25 cellular contexts compared by ENCODE assay signal in the genomic region with DNA sequence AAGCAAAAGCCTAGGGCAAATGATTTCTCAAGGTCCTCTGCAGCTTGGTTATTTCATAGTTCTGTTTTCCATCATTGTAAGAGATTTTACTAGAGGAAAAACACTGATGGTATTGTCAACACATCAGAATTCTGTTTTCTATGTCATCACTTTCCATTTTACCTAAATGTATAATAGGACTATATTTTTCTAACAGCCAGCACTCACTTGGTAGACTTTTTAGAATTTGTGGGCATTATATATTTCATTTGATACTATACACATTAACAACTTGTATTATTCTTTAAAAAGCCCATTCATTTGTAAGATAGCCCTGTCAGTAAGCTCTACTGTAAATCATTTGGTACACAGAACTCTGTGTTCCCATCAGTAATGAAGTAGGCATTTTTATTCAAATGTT.
DNase-seq lines count a peak whose midpoint lies in the region; ATAC-seq, FAIRE-seq and TF ChIP-seq lines count a peak whose summit lies in the region.
"Had no signal": no experiment of that assay in that cellular context is flagged by ENCODE, and none has a peak within 500 bp of the region (broad histone marks: within the 10 kb centered on the region; RNA-seq: fewer than 3 reads in every experiment).

No MANE protein-coding gene starts in this region.

- no peaks in the 10 kb centered on the region for H3K27me3 ChIP-seq in H9 (ENCODE audit: insufficient read depth, low read length)
- H3K27me3 ChIP-seq: BE2C had no signal

- no peak overlapping the region for H2AFZ ChIP-seq in H9 (ENCODE audit: low read length)

- no peaks in the 10 kb centered on the region for H3K79me1 ChIP-seq in H9 (ENCODE audit: insufficient read depth, low read depth, low read length, poor library complexity, severe bottlenecking)

- DNase-seq in A549 (ENCODE audit: low read depth in 1 of 2, low spot score in 1 of 2) (no peak), H9 (no peak), WTC11 (ENCODE audit: low spot score) (no peak), renal cortical epithelial cell (ENCODE audit: low read depth) (peak; percentile 6), cardiac septum (ENCODE audit: low spot score) (no peak)
- no peak for DNase-seq in activated naive CD4-positive, alpha-beta T cell (lab: John Stamatoyannopoulos, UW)
- DNase-seq: ACHN; BE2C; C1 segment of cervical spinal cord; CD4-positive, alpha-beta memory T cell; CD4-positive, CD25-positive, alpha-beta regulatory T cell; CD8-positive, alpha-beta memory T cell; COR-L47; DMS 273 treated with DMSO at 0.1 percent for 48 hours; DMS153; DMS53; DMS79; GF-D8 had no signal

- H4K91ac ChIP-seq in H9 (ENCODE audit: insufficient read length, low read depth, low read length): no peak overlapping the region

- H3K4me2 ChIP-seq in A549 (no peak overlapping the region), H9 (ENCODE audit: insufficient read depth, insufficient read length, low read length) (no peak overlapping the region)
- H3K4me2 ChIP-seq: BLaER1 had no signal

- peak; percentile 51 for FAIRE-seq in A549 (lab: Jason Lieb, UNC)
- FAIRE-seq: G401.6, GM12891, GM19239 had no signal

- no peak overlapping the region for H4K5ac ChIP-seq in H9 (ENCODE audit: insufficient read length, low read depth, low read length)

- H3T11ph ChIP-seq in H9 (ENCODE audit: low read length): no peak overlapping the region

- no peak overlapping the region for H2BK20ac ChIP-seq in H9 (ENCODE audit: low read depth, low read length, poor library complexity, severe bottlenecking)

- no peak overlapping the region for H3K18ac ChIP-seq in H9 (ENCODE audit: insufficient read length, low read depth, low read length)

- TF ChIP-seq EP300 in A549 (IDR thresholded peaks at IDR 0.05): no peak

- no peak overlapping the region for H4K8ac ChIP-seq in H9 (replicated peaks; ENCODE audit: insufficient read length, low read depth, low read length)

- H3K56ac ChIP-seq in H9 (ENCODE audit: insufficient read length, low read depth, low read length): no peak overlapping the region

- H3K23ac ChIP-seq in H9 (ENCODE audit: insufficient read length, low read depth, low read length): no peak overlapping the region

- H3K9me3 Mint-ChIP-seq in H9 (peaks cover 0 to 6% of the 10 kb centered on the region in 2 experiments; a peak in 2 of 5 replicates), WTC11 (no peaks in the 10 kb centered on the region)
- H3K9me3 Mint-ChIP-seq: CD8-positive, alpha-beta memory T cell had no signal

- H3K23me2 ChIP-seq in H9 (ENCODE audit: insufficient read length, low read depth, low read length, poor library complexity, severe bottlenecking): no peaks in the 10 kb centered on the region

- H3K79me2 ChIP-seq in H9 (ENCODE audit: insufficient read depth, low read length): no peaks in the 10 kb centered on the region

- CTCF ChIA-PET in A549 (lab: Yijun Ruan, JAX) (no interaction called here), WTC11 (lab: Charles Lee) (interaction anchor here (1.0 kb wide), 1 partner anchor 30 kb away, joined by 3 read pairs; no protein-coding TSS in a partner anchor)

- no peak overlapping the region for H2BK12ac ChIP-seq in H9 (ENCODE audit: insufficient read length, low read depth, low read length)

- no peak overlapping the region for H3K27ac ChIP-seq in A549
- no peak overlapping the region for H3K27ac ChIP-seq in H9 (ENCODE audit: insufficient read length, low read depth, low read length)
- H3K27ac ChIP-seq: 22Rv1, BLaER1 had no signal

- POLR2A ChIA-PET in A549 (lab: Yijun Ruan, JAX) (no interaction called here), WTC11 (lab: Charles Lee) (no interaction called here)

- TF ChIP-seq POLR2A in A549 (IDR thresholded peaks at IDR 0.05; ENCODE audit: low read length): no peak

- TF ChIP-seq CTCF in A549 (IDR thresholded peaks at IDR 0.05): no peak
- TF ChIP-seq CTCF in H9 (conservative IDR thresholded peaks at IDR 0.05): no peak
- TF ChIP-seq CTCF in WTC11 (IDR thresholded peaks at IDR 0.05): no peak

- intact Hi-C loops in cardiac septum (cut with DNase I): no loop called here

- H3K9me3 ChIP-seq in A549 (no peaks in the 10 kb centered on the region), H9 (ENCODE audit: control insufficient read depth, low read depth, low read length) (peaks cover 5% of the 10 kb centered on the region)
- H3K9me3 ChIP-seq: BE2C, BLaER1 had no signal

- no peak overlapping the region for H2BK5ac ChIP-seq in H9 (ENCODE audit: insufficient read length, low read length)

- H3K4me1 Mint-ChIP-seq in H9: peaks cover 10 to 16% of the 10 kb centered on the region in 2 experiments
- peaks cover 26% of the 10 kb centered on the region for H3K4me1 Mint-ChIP-seq in WTC11
- H3K4me1 Mint-ChIP-seq: CD14-positive monocyte; CD4-positive, alpha-beta memory T cell; CD4-positive, CD25-positive, alpha-beta regulatory T cell; CD8-positive, alpha-beta memory T cell had no signal

- no peaks in the 10 kb centered on the region for H3K27me3 Mint-ChIP-seq in H9 (ENCODE audit: low read depth)
- H3K27me3 Mint-ChIP-seq in WTC11 (ENCODE audit: low read depth): no peaks in the 10 kb centered on the region
- H3K27me3 Mint-ChIP-seq: CD4-positive, CD25-positive, alpha-beta regulatory T cell had no signal

- no peak overlapping the region for H2BK120ac ChIP-seq in H9 (ENCODE audit: low read depth, low read length, poor library complexity, severe bottlenecking)

- ATAC-seq in A549 (no peak), WTC11 (no peak), HG02763 (IDR thresholded peaks at IDR 0.05; ENCODE audit: unreplicated experiment) (no peak)

- TF ChIP-seq RAD21 in A549 (conservative IDR thresholded peaks at IDR 0.05 in 1 of 2, IDR thresholded peaks at IDR 0.05 in 1 of 2): no peak

- H3K14ac ChIP-seq in H9 (ENCODE audit: insufficient read depth, low read length): no peak overlapping the region

- no peak overlapping the region for H3K4me3 ChIP-seq in A549
- H3K4me3 ChIP-seq: BLaER1 had no signal

- H3K9ac ChIP-seq in H9 (ENCODE audit: extremely low read depth, insufficient read length, low read length): no peak overlapping the region
- H3K9ac ChIP-seq: BLaER1 had no signal

- no peak overlapping the region for H2AK5ac ChIP-seq in H9 (ENCODE audit: insufficient read length, low read length)

- no peak overlapping the region for H3K4ac ChIP-seq in H9 (ENCODE audit: low read depth, low read length)

- no peaks in the 10 kb centered on the region; a peak in 1 of 7 replicates for H3K36me3 Mint-ChIP-seq in H9 (ENCODE audit: insufficient read depth in 1 of 3, low read depth in 3 of 3)
- H3K36me3 Mint-ChIP-seq in WTC11: no peaks in the 10 kb centered on the region
- H3K36me3 Mint-ChIP-seq: CD14-positive monocyte; CD4-positive, alpha-beta memory T cell; CD4-positive, CD25-positive, alpha-beta regulatory T cell; CD8-positive, alpha-beta memory T cell had no signal

- H3K4me3 Mint-ChIP-seq in H9: no peak overlapping the region
- no peak overlapping the region for H3K4me3 Mint-ChIP-seq in WTC11
- H3K4me3 Mint-ChIP-seq: CD14-positive monocyte; CD4-positive, alpha-beta memory T cell; CD4-positive, CD25-positive, alpha-beta regulatory T cell; CD8-positive, alpha-beta memory T cell had no signal

- H3K27ac Mint-ChIP-seq in H9: peak overlapping the region in 2 of 3 experiments; percentile 38 to 70; a peak in 2 of 7 replicates
- H3K27ac Mint-ChIP-seq in WTC11: peak overlapping the region; percentile 57; the same call in 1 of the 2 replicates
- H3K27ac Mint-ChIP-seq: CD14-positive monocyte; CD4-positive, alpha-beta memory T cell; CD4-positive, CD25-positive, alpha-beta regulatory T cell; CD8-positive, alpha-beta memory T cell had no signal

- H2BK15ac ChIP-seq in H9 (ENCODE audit: low read depth, low read length): no peak overlapping the region

- H3K4me1 ChIP-seq in A549 (no peaks in the 10 kb centered on the region), H9 (ENCODE audit: insufficient read depth, low read length) (no peaks in the 10 kb centered on the region)
- H3K4me1 ChIP-seq: BE2C, BLaER1 had no signal

- H4K20me1 ChIP-seq in H9 (ENCODE audit: control insufficient read depth, insufficient read depth, insufficient read length): no peaks in the 10 kb centered on the region
- H4K20me1 ChIP-seq: BLaER1 had no signal

TF ChIP-seq in A549, 52 proteins besides CTCF, POLR2A, EP300 and RAD21 (continues in another document):
- TF ChIP-seq KDM1A (IDR thresholded peaks at IDR 0.05; ENCODE audit: low read depth) (no peak), SREBF2 (IDR thresholded peaks at IDR 0.05) (no peak), EHF (CRISPR knock-in tag; IDR thresholded peaks at IDR 0.05) (no peak), HDAC2 (IDR thresholded peaks at IDR 0.05) (no peak)
- TF ChIP-seq, protein P1, sequence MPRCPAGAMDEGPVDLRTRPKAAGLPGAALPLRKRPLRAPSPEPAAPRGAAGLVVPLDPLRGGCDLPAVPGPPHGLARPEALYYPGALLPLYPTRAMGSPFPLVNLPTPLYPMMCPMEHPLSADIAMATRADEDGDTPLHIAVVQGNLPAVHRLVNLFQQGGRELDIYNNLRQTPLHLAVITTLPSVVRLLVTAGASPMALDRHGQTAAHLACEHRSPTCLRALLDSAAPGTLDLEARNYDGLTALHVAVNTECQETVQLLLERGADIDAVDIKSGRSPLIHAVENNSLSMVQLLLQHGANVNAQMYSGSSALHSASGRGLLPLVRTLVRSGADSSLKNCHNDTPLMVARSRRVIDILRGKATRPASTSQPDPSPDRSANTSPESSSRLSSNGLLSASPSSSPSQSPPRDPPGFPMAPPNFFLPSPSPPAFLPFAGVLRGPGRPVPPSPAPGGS (IDR thresholded peaks at IDR 0.05): no peak

TF ChIP-seq in WTC11, 78 proteins besides CTCF, POLR2A, EP300 and RAD21:
- no peak for TF ChIP-seq TP53 (CRISPR knock-in tag; IDR thresholded peaks at IDR 0.05)
- no peak for TF ChIP-seq JAZF1 (CRISPR knock-in tag; IDR thresholded peaks at IDR 0.05)
- TF ChIP-seq, protein P2, sequence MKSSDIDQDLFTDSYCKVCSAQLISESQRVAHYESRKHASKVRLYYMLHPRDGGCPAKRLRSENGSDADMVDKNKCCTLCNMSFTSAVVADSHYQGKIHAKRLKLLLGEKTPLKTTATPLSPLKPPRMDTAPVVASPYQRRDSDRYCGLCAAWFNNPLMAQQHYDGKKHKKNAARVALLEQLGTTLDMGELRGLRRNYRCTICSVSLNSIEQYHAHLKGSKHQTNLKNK (CRISPR knock-in tag; IDR thresholded peaks at IDR 0.05): no peak
- no peak for TF ChIP-seq CBFB (CRISPR knock-in tag; IDR thresholded peaks at IDR 0.05; ENCODE audit: low read depth)
- TF ChIP-seq EMX1 (CRISPR knock-in tag; IDR thresholded peaks at IDR 0.05): no peak
- TF ChIP-seq, protein P3, sequence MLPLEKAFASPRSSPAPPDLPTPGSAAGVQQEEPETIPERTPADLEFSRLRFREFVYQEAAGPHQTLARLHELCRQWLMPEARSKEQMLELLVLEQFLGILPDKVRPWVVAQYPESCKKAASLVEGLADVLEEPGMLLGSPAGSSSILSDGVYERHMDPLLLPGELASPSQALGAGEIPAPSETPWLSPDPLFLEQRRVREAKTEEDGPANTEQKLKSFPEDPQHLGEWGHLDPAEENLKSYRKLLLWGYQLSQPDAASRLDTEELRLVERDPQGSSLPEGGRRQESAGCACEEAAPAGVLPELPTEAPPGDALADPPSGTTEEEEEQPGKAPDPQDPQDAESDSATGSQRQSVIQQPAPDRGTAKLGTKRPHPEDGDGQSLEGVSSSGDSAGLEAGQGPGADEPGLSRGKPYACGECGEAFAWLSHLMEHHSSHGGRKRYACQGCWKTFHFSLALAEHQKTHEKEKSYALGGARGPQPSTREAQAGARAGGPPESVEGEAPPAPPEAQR (CRISPR knock-in tag; IDR thresholded peaks at IDR 0.05): no peak
